In the genomic region with DNA sequence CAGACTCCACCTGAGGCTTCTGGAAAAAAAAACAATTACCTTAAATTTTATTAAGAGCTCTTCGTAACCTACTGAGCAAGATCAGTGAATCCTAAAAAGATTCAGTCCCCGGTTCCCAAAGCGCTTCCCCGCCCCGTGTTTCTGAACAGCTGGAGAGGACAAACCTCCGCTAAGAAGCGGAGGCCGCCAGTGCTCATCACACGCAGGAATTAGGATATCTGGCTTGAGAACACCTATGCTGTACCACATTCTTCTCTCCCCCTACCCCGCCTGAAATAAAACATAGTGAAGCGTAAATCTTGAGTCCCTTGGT, we compare ENCODE assay signal across 8 cellular contexts. TPM values are rescaled to one million over a fixed set of nuclear protein-coding genes. Genes with fewer than 3 reads are reported as not detected.
DNase-seq lines count a peak whose midpoint lies in the region; ATAC-seq and TF ChIP-seq lines count a peak whose summit lies in the region.

No MANE protein-coding gene starts in this region.

- H3K4me1 Mint-ChIP-seq in T-helper 2 cell treated with Interferon-gamma antibody and Interleukin-4, amounts not matched to agents 5 μg/mL and 100 μg/mL, for 36 hours (ENCODE audit: low read depth), result peaks cover 18% of the 10 kb centered on the region

- peak overlapping the region; percentile 90 for H3K9ac ChIP-seq in trophoblast cell (ENCODE audit: low read length)

- H3K79me1 ChIP-seq in trophoblast cell (ENCODE audit: low read length), result peaks cover 9% of the 10 kb centered on the region

- peak overlapping the region; percentile 95 for H3K27ac Mint-ChIP-seq in T-helper 2 cell treated with Interferon-gamma antibody and Interleukin-4, amounts not matched to agents 5 μg/mL and 100 μg/mL, for 36 hours

- peak overlapping the region; percentile 28 for H3K18ac ChIP-seq in trophoblast cell (ENCODE audit: low read length)

- no peaks in the 10 kb centered on the region for H3K27me3 ChIP-seq in trophoblast cell (ENCODE audit: insufficient read depth, low read length)

- peaks cover 4 to 6% of the 10 kb centered on the region in 2 experiments for H3K36me3 ChIP-seq in trophoblast cell (ENCODE audit: control insufficient read depth in 1 of 2, insufficient read depth in 2 of 2, low read length in 2 of 2)

- no peaks in the 10 kb centered on the region for H3K4me1 ChIP-seq in trophoblast cell (ENCODE audit: control insufficient read depth in 1 of 2, insufficient read depth in 2 of 2, low read length in 2 of 2)

- H2AK5ac ChIP-seq in trophoblast cell (ENCODE audit: low read length), result no peak overlapping the region

- peak overlapping the region; percentile 40 for H2BK120ac ChIP-seq in trophoblast cell (ENCODE audit: insufficient read depth, low read length, poor library complexity)

- peak overlapping the region; percentile 3 for H3K4ac ChIP-seq in trophoblast cell (ENCODE audit: low read depth, low read length)

- peak overlapping the region; percentile 97 for H3K4me3 ChIP-seq in fibroblast of the aortic adventitia (ENCODE audit: low read depth, low read length)
- peak overlapping the region; percentile 97 for H3K4me3 ChIP-seq in trophoblast cell (ENCODE audit: low read depth, low read length)

- peak overlapping the region; percentile 33 for H4K12ac ChIP-seq in trophoblast cell (ENCODE audit: low read depth, low read length)

- no peaks in the 10 kb centered on the region for H3K27me3 Mint-ChIP-seq in T-helper 2 cell treated with Interferon-gamma antibody and Interleukin-4, amounts not matched to agents 5 μg/mL and 100 μg/mL, for 36 hours (ENCODE audit: low read depth)

- no peak overlapping the region for H2BK12ac ChIP-seq in trophoblast cell (ENCODE audit: low read length)

- peak overlapping the region; percentile 71 for H3K27ac ChIP-seq in trophoblast cell (ENCODE audit: low read depth, low read length)

- ATAC-seq in HG03108 (IDR thresholded peaks at IDR 0.05; ENCODE audit: unreplicated experiment), result no peak

- H3K36me3 Mint-ChIP-seq in T-helper 2 cell treated with Interferon-gamma antibody and Interleukin-4, amounts not matched to agents 5 μg/mL and 100 μg/mL, for 36 hours (ENCODE audit: low read depth), result peaks cover 8% of the 10 kb centered on the region

- H3K14ac ChIP-seq in trophoblast cell (ENCODE audit: low read length), result peak overlapping the region; percentile 43

- H2AFZ ChIP-seq in trophoblast cell (ENCODE audit: insufficient read depth, low read length, poor library complexity), result peak overlapping the region; percentile 86

- no peaks in the 10 kb centered on the region for H3K9me3 ChIP-seq in trophoblast cell (ENCODE audit: insufficient read depth, low read depth, low read length)

- WGBS in trophoblast cell (ENCODE audit: extremely low coverage, insufficient coverage, insufficient read length), result no CpG with 5 or more reads among the region's 11 CpGs

- H3K9me3 Mint-ChIP-seq in T-helper 2 cell treated with Interferon-gamma antibody and Interleukin-4, amounts not matched to agents 5 μg/mL and 100 μg/mL, for 36 hours, result no peaks in the 10 kb centered on the region

- TF ChIP-seq CTCF in fibroblast of the aortic adventitia (IDR thresholded peaks at IDR 0.05; ENCODE audit: insufficient read depth, low read length), result no peak

- in situ Hi-C loops in SK-MEL-5 (cut with HindIII; ENCODE audit: low pct_unique_long_range_greater_than_20kb, low sequenced_read_pairs), result no loop called here

- H3K23ac ChIP-seq in trophoblast cell (ENCODE audit: low read length), result no peak overlapping the region

- H4K91ac ChIP-seq in trophoblast cell (ENCODE audit: low read depth, low read length), result peak overlapping the region; percentile 49

- H4K8ac ChIP-seq in trophoblast cell (ENCODE audit: low read depth, low read length), result peak overlapping the region; percentile 64

- peak overlapping the region; percentile 82 for H3K4me2 ChIP-seq in trophoblast cell (ENCODE audit: low read length)

- DNase-seq in T-helper 2 cell treated with Interferon-gamma antibody and Interleukin-4, amounts not matched to agents 5 μg/mL and 100 μg/mL, for 36 hours (ENCODE audit: low spot score), result no peak
- DNase-seq in T-helper 2 cell, result no peak
- DNase-seq in SK-MEL-5 (ENCODE audit: low read depth, low spot score), result peak; percentile 42
- DNase-seq in fibroblast of the aortic adventitia (ENCODE audit: low read depth), result no peak
- DNase-seq in trophoblast cell, result peak; percentile 24 to 54
- DNase-seq in UCSD-AML1 (lab: John Stamatoyannopoulos, UW; ENCODE audit: unreplicated experiment), result no peak
- DNase-seq in stimulated activated naive CD4-positive, alpha-beta T cell treated with Interleukin-2 at 50 U/mL for 16 hours (lab: John Stamatoyannopoulos, UW), result no peak

- H3K4me3 Mint-ChIP-seq in T-helper 2 cell treated with Interferon-gamma antibody and Interleukin-4, amounts not matched to agents 5 μg/mL and 100 μg/mL, for 36 hours, result peak overlapping the region; percentile 97

- H2BK5ac ChIP-seq in trophoblast cell (ENCODE audit: low read depth, low read length, poor library complexity), result peak overlapping the region; percentile 18

- H3K79me2 ChIP-seq in trophoblast cell (ENCODE audit: control insufficient read depth, insufficient read depth, low read length, poor library complexity), result peaks cover 12% of the 10 kb centered on the region

RNA-seq across cellular contexts. Expression of gene WDR20, which starts 0.8 kb away (rescaled TPM):
- total RNA-seq in SK-MEL-5 (2014; rRNA removed; shearing (Covaris generic)), result 17.5 and 22.1 TPM in 2 replicates
- polyA plus RNA-seq in SK-MEL-5 (2015; cell fraction: cytosol; rRNA removed), result 18.7 and 23.0 TPM in 2 replicates
- 21.2 and 27.7 TPM in 2 replicates for polyA plus RNA-seq in SK-MEL-5 (2015; cell fraction: nucleus; rRNA removed)
- 12.9 and 14.6 TPM in 2 replicates for total RNA-seq in fibroblast of the aortic adventitia (ENCODE audit: low replicate concordance)
- polyA plus RNA-seq in trophoblast cell (2013), result 17.9 and 18.4 TPM in 2 replicates

RNA-seq across cellular contexts. Expression of gene HSP90AA1, which starts 52.0 kb away (rescaled TPM):
- total RNA-seq in SK-MEL-5 (2014; rRNA removed; shearing (Covaris generic)), result 517 and 531 TPM in 2 replicates
- polyA plus RNA-seq in SK-MEL-5 (2015; cell fraction: cytosol; rRNA removed), result 1,130 and 1,425 TPM in 2 replicates
- polyA plus RNA-seq in SK-MEL-5 (2015; cell fraction: nucleus; rRNA removed), result 409 and 582 TPM in 2 replicates
- 323 and 368 TPM in 2 replicates for total RNA-seq in fibroblast of the aortic adventitia (ENCODE audit: low replicate concordance)
- 699 and 726 TPM in 2 replicates for polyA plus RNA-seq in trophoblast cell (2013)

Comparison
In these comparisons a context has a peak if more than half of its experiments do, and no peak if none do; other contexts are left out.
1. DNase-seq: peak in SK-MEL-5 (single experiment) and trophoblast cell (2 of 2); none in T-helper 2 cell treated with Interferon-gamma antibody and Interleukin-4, amounts not matched to agents 5 μg/mL and 100 μg/mL, for 36 hours (single experiment), T-helper 2 cell (0 of 5), fibroblast of the aortic adventitia (single experiment), UCSD-AML1 (single experiment) and stimulated activated naive CD4-positive, alpha-beta T cell treated with Interleukin-2 at 50 U/mL for 16 hours (single experiment).